Comparison of ENCODE assay signal across 24 cellular contexts in the genomic region with DNA sequence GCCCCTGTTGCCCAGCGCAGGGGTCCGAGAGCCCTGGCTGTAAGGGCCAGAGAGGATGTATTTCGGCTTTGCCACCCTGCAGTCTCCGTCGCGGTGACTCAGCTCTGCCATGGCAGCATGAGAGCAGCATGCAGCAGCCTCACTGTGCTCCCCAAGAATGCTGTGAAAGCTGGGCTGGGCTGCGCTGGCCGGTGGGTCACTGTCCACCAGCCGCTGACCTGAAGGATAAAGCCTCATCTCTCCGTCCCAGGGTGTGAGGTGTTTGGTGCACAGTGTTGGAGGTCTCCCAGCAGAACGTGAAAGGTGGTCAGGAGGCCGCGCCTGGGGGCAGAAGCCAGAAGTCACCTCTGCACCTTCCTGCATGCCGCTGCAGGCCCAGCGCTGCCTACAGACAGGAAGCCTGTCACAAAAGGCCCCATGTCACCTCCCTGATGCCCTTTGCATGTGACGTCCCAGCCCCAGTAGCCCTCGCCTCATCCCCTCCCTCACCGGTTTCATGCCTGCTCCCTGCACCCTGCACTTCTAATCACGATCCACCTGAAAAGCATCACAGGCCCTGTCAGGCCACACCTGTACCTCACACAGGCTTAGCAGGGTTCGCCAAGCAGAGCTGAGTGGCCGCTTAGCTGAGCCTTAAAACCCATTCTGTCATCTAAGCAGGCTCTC.
"Had no signal": no experiment of that assay in that cellular context is flagged by ENCODE, and none has a peak within 500 bp of the region (broad histone marks: within the 10 kb centered on the region; RNA-seq: fewer than 3 reads in every experiment).

No MANE protein-coding gene starts in this region.

- H3K4me3 ChIP-seq: breast epithelium, esophagus squamous epithelium, heart right ventricle, left lung, lower lobe of right lung, pancreas, psoas muscle, spleen had no signal

- H3K36me3 ChIP-seq: breast epithelium, esophagus squamous epithelium, heart right ventricle, left lung, lower lobe of right lung, pancreas, spleen had no signal

- ATAC-seq: left lung, psoas muscle had no signal

- H3K27me3 ChIP-seq: breast epithelium, left lung, pancreas, spleen had no signal

- DNase-seq: activated CD4-positive, alpha-beta T cell treated with anti-CD3 and anti-CD28 coated beads for 4 hours; activated CD4-positive, alpha-beta T cell treated with anti-CD3 and anti-CD28 coated beads, Interleukin-2, amount 50 U/mL, for 48 hours; activated CD8-positive, alpha-beta memory T cell treated with anti-CD3 and anti-CD28 coated beads for 24 hours; activated effector memory CD4-positive, alpha-beta T cell treated with anti-CD3 and anti-CD28 coated beads, Interleukin-2, amount 50 U/mL, for 16 hours; activated naive CD4-positive, alpha-beta T cell treated with anti-CD3 and anti-CD28 coated beads for 36 hours; activated naive CD8-positive, alpha-beta T cell treated with anti-CD3 and anti-CD28 coated beads for 36 hours; amniotic stem cell; central memory CD4-positive, alpha-beta T cell; esophagus squamous epithelium; foreskin melanocyte; heart right ventricle; left lung; lower lobe of right lung; mesenchymal stem cell; pancreas; psoas muscle; spleen; substantia nigra had no signal

- H3K27me3 Mint-ChIP-seq: activated naive CD8-positive, alpha-beta T cell treated with anti-CD3 and anti-CD28 coated beads for 36 hours; dendritic cell treated with granulocyte-macrophage colony-stimulating factor and Interleukin-4, amounts not matched to agents 40 ng/mL and 50 ng/mL, for 4 days; natural killer cell treated with Interleukin-12 subunit alpha and Interleukin-12 subunit beta and Interleukin-15 and Interleukin-18, amount 100 ng/mL, for 72 hours; stimulated activated naive CD8-positive, alpha-beta T cell treated with anti-CD3 and anti-CD28 coated beads, Interleukin-15, Interleukin-2, amounts not matched to agents 100 ng/mL and 50 ng/mL, for 24 hours had no signal

- H3K9me3 ChIP-seq: breast epithelium, esophagus squamous epithelium, lower lobe of right lung, pancreas, psoas muscle had no signal

- H3K4me3 Mint-ChIP-seq: activated naive CD4-positive, alpha-beta T cell treated with anti-CD3 and anti-CD28 coated beads for 36 hours; activated naive CD8-positive, alpha-beta T cell treated with anti-CD3 and anti-CD28 coated beads for 36 hours; activated T-helper 1 cell treated with anti-CD3 and anti-CD28 coated beads, Interleukin-12 subunit alpha, Interleukin-12 subunit beta, Interleukin-2, Interleukin-4 antibody, amounts not matched to agents 30 ng/mL and 10 ng/mL and 1 ng/mL, durations not matched to agents 14 hours and 24 hours and 36 hours; dendritic cell treated with granulocyte-macrophage colony-stimulating factor and Interleukin-4, amounts not matched to agents 40 ng/mL and 50 ng/mL, for 4 days; natural killer cell treated with Interleukin-12 subunit alpha and Interleukin-12 subunit beta and Interleukin-15 and Interleukin-18, amount 100 ng/mL, for 72 hours; stimulated activated naive CD8-positive, alpha-beta T cell treated with anti-CD3 and anti-CD28 coated beads, Interleukin-15, Interleukin-2, amounts not matched to agents 100 ng/mL and 50 ng/mL, for 24 hours; type B pancreatic cell had no signal

- H3K9me3 Mint-ChIP-seq: activated naive CD4-positive, alpha-beta T cell treated with anti-CD3 and anti-CD28 coated beads for 36 hours; activated naive CD8-positive, alpha-beta T cell treated with anti-CD3 and anti-CD28 coated beads for 36 hours; activated T-helper 1 cell treated with anti-CD3 and anti-CD28 coated beads, Interleukin-12 subunit alpha, Interleukin-12 subunit beta, Interleukin-2, Interleukin-4 antibody, amounts not matched to agents 30 ng/mL and 10 ng/mL and 1 ng/mL, durations not matched to agents 14 hours and 24 hours and 36 hours; natural killer cell treated with Interleukin-12 subunit alpha and Interleukin-12 subunit beta and Interleukin-15 and Interleukin-18, amount 100 ng/mL, for 72 hours; stimulated activated naive CD8-positive, alpha-beta T cell treated with anti-CD3 and anti-CD28 coated beads, Interleukin-15, Interleukin-2, amounts not matched to agents 100 ng/mL and 50 ng/mL, for 24 hours had no signal

- H3K4me1 ChIP-seq: breast epithelium, esophagus squamous epithelium, left lung, lower lobe of right lung, pancreas, psoas muscle, spleen had no signal

- H3K36me3 Mint-ChIP-seq: activated naive CD8-positive, alpha-beta T cell treated with anti-CD3 and anti-CD28 coated beads for 36 hours; natural killer cell treated with Interleukin-12 subunit alpha and Interleukin-12 subunit beta and Interleukin-15 and Interleukin-18, amount 100 ng/mL, for 72 hours had no signal

- H3K27ac ChIP-seq: breast epithelium, esophagus squamous epithelium, heart right ventricle, left lung, lower lobe of right lung, pancreas, psoas muscle, spleen had no signal

- H3K4me1 Mint-ChIP-seq: activated naive CD8-positive, alpha-beta T cell treated with anti-CD3 and anti-CD28 coated beads for 36 hours had no signal

- H3K27ac Mint-ChIP-seq: activated naive CD4-positive, alpha-beta T cell treated with anti-CD3 and anti-CD28 coated beads for 36 hours; activated naive CD8-positive, alpha-beta T cell treated with anti-CD3 and anti-CD28 coated beads for 36 hours; activated T-helper 1 cell treated with anti-CD3 and anti-CD28 coated beads, Interleukin-12 subunit alpha, Interleukin-12 subunit beta, Interleukin-2, Interleukin-4 antibody, amounts not matched to agents 30 ng/mL and 10 ng/mL and 1 ng/mL, durations not matched to agents 14 hours and 24 hours and 36 hours; dendritic cell treated with granulocyte-macrophage colony-stimulating factor and Interleukin-4, amounts not matched to agents 40 ng/mL and 50 ng/mL, for 4 days; stimulated activated naive CD8-positive, alpha-beta T cell treated with anti-CD3 and anti-CD28 coated beads, Interleukin-15, Interleukin-2, amounts not matched to agents 100 ng/mL and 50 ng/mL, for 24 hours; type B pancreatic cell had no signal
